Comparison of ENCODE assay signal across 1 cellular context in the genomic region with DNA sequence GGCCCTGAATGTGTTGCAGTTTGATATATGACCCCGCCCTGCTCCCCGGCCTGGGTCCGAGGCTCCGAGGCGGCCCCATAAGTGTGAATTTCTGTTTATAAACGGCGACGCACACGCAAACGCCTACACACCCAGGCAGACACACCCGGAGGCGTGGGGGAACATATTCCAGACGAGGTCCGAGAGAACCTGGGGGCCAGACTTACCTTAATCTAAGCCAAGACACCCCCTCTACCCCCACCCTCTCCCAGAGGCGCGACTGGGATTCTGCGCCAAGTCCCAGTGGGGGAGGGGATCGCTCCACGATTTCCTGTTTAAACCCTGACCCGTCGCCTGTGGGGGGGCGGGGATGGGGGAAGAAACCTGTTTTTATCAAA.
TF ChIP-seq lines count a peak whose summit lies in the region.

No MANE protein-coding gene starts in this region.

TF ChIP-seq in HepG2, 621 proteins besides CTCF, POLR2A, EP300 and RAD21:
- TF ChIP-seq ZNF766 (CRISPR knock-in tag; IDR thresholded peaks at IDR 0.05; ENCODE audit: borderline replicate concordance), result no peak
- TF ChIP-seq, protein P1, sequence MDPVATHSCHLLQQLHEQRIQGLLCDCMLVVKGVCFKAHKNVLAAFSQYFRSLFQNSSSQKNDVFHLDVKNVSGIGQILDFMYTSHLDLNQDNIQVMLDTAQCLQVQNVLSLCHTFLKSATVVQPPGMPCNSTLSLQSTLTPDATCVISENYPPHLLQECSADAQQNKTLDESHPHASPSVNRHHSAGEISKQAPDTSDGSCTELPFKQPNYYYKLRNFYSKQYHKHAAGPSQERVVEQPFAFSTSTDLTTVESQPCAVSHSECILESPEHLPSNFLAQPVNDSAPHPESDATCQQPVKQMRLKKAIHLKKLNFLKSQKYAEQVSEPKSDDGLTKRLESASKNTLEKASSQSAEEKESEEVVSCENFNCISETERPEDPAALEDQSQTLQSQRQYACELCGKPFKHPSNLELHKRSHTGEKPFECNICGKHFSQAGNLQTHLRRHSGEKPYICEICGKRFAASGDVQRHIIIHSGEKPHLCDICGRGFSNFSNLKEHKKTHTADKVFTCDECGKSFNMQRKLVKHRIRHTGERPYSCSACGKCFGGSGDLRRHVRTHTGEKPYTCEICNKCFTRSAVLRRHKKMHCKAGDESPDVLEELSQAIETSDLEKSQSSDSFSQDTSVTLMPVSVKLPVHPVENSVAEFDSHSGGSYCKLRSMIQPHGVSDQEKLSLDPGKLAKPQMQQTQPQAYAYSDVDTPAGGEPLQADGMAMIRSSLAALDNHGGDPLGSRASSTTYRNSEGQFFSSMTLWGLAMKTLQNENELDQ (CRISPR knock-in tag; IDR thresholded peaks at IDR 0.05; ENCODE audit: borderline replicate concordance), result no peak
- no peak for TF ChIP-seq ZNF660 (CRISPR knock-in tag; IDR thresholded peaks at IDR 0.05; ENCODE audit: borderline replicate concordance, low read depth)
- TF ChIP-seq NONO (IDR thresholded peaks at IDR 0.05), result no peak
- TF ChIP-seq NONO (CRISPR knock-in tag; conservative IDR thresholded peaks at IDR 0.05), result no peak
- no peak for TF ChIP-seq ZNF446 (CRISPR knock-in tag; IDR thresholded peaks at IDR 0.05)
- TF ChIP-seq TSC22D2 (CRISPR knock-in tag; IDR thresholded peaks at IDR 0.05; ENCODE audit: borderline replicate concordance), result no peak
- TF ChIP-seq ZNF383 (CRISPR knock-in tag; IDR thresholded peaks at IDR 0.05; ENCODE audit: borderline replicate concordance), result no peak
- TF ChIP-seq ZNF124 (CRISPR knock-in tag; IDR thresholded peaks at IDR 0.05), result no peak
- no peak for TF ChIP-seq ZNF816 (CRISPR knock-in tag; IDR thresholded peaks at IDR 0.05; ENCODE audit: borderline replicate concordance)
- no peak for TF ChIP-seq ELF4 (CRISPR knock-in tag; IDR thresholded peaks at IDR 0.05; ENCODE audit: borderline replicate concordance)
- TF ChIP-seq HIVEP1 (CRISPR knock-in tag; IDR thresholded peaks at IDR 0.05), result no peak
- no peak for TF ChIP-seq FOXA1 (IDR thresholded peaks at IDR 0.05)
- no peak for TF ChIP-seq FOXA1 (CRISPR knock-in tag; IDR thresholded peaks at IDR 0.05)
- no peak for TF ChIP-seq REXO4 (CRISPR knock-in tag; IDR thresholded peaks at IDR 0.05; ENCODE audit: borderline replicate concordance)
- no peak for TF ChIP-seq PAX8 (CRISPR knock-in tag; IDR thresholded peaks at IDR 0.05; ENCODE audit: borderline replicate concordance)
- TF ChIP-seq, protein P2, sequence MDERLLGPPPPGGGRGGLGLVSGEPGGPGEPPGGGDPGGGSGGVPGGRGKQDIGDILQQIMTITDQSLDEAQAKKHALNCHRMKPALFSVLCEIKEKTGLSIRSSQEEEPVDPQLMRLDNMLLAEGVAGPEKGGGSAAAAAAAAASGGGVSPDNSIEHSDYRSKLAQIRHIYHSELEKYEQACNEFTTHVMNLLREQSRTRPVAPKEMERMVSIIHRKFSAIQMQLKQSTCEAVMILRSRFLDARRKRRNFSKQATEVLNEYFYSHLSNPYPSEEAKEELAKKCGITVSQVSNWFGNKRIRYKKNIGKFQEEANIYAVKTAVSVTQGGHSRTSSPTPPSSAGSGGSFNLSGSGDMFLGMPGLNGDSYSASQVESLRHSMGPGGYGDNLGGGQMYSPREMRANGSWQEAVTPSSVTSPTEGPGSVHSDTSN (CRISPR knock-in tag; IDR thresholded peaks at IDR 0.05), result no peak
- no peak for TF ChIP-seq ASH2L (IDR thresholded peaks at IDR 0.05; ENCODE audit: insufficient read length, low read depth, low read length)
- no peak for TF ChIP-seq ZEB1 (IDR thresholded peaks at IDR 0.05; ENCODE audit: insufficient replicate concordance, low read depth)
- TF ChIP-seq, protein P3, sequence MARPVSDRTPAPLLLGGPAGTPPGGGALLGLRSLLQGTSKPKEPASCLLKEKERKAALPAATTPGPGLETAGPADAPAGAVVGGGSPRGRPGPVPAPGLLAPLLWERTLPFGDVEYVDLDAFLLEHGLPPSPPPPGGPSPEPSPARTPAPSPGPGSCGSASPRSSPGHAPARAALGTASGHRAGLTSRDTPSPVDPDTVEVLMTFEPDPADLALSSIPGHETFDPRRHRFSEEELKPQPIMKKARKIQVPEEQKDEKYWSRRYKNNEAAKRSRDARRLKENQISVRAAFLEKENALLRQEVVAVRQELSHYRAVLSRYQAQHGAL (CRISPR knock-in tag; IDR thresholded peaks at IDR 0.05; ENCODE audit: not compliant biosample characterization), result no peak
